ENCODE assay signal across 20 cellular contexts in genomic region chr10:112580267-112580666, GRCh38.
"Had no signal": no experiment of that assay in that cellular context is flagged by ENCODE, and none has a peak within 500 bp of the region (broad histone marks: within the 10 kb centered on the region; RNA-seq: fewer than 3 reads in every experiment).

No MANE protein-coding gene starts in this region.

- H3K9me3 Mint-ChIP-seq: naive thymus-derived CD8-positive, alpha-beta T cell; type B pancreatic cell had no signal

- FAIRE-seq: endothelial cell of umbilical vein, kidney, urothelium cell line had no signal

- H3K27ac ChIP-seq: colonic mucosa, foreskin keratinocyte, hepatocyte, right atrium auricular region, suprapubic skin, thyroid gland had no signal

- H3K27me3 ChIP-seq: colonic mucosa, foreskin keratinocyte, hepatocyte, right atrium auricular region, suprapubic skin, thyroid gland had no signal

- H3K36me3 ChIP-seq: colonic mucosa, right atrium auricular region, suprapubic skin, thyroid gland had no signal

- H3K4me1 ChIP-seq: colonic mucosa, right atrium auricular region, thyroid gland had no signal

- H3K27me3 Mint-ChIP-seq: naive thymus-derived CD8-positive, alpha-beta T cell; type B pancreatic cell had no signal

- H3K4me3 Mint-ChIP-seq: naive thymus-derived CD8-positive, alpha-beta T cell; type B pancreatic cell had no signal

- H3K4me3 ChIP-seq: colonic mucosa, hepatocyte, mucosa of descending colon, right atrium auricular region, smooth muscle cell, suprapubic skin, thyroid gland had no signal

- H3K27ac Mint-ChIP-seq: type B pancreatic cell had no signal

- DNase-seq: colonic mucosa; dermis blood vessel endothelial cell; erythroblast; foreskin keratinocyte; head of caudate nucleus; kidney; mammary epithelial cell; mucosa of descending colon; naive thymus-derived CD8-positive, alpha-beta T cell; posterior cingulate gyrus; stimulated activated CD4-positive, alpha-beta T cell treated with anti-CD3 and anti-CD28 coated beads, Interleukin-2, amount 100 ng/mL, for 48 hours; stimulated activated naive CD4-positive, alpha-beta T cell treated with Interleukin-2 at 50 U/mL for 16 hours; thyroid gland had no signal

- H3K4me2 ChIP-seq: hepatocyte, smooth muscle cell had no signal

- H3K9me3 ChIP-seq: colonic mucosa, mucosa of descending colon, right atrium auricular region, suprapubic skin, thyroid gland had no signal

- ATAC-seq: foreskin keratinocyte; mucosa of descending colon; naive thymus-derived CD8-positive, alpha-beta T cell had no signal
